In the genomic region with DNA sequence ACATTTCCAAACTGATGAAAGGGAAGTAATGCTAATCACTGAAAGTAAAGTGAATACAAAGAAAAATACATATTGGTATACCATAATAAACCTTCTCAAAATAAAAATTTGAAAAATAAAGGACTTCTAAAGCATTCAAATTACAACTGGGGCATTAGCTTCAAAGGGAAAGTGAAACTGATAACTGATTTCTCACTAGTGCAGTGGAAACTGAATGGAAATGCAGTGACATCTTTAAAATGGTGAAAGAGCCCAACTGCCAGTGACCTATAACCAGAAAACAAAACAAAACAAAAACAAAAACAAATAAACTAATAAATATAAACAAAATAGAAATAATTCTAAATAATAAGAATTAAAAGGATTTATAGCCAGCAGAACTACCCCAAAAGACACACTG, we compare ENCODE assay signal across 16 cellular contexts.
DNase-seq lines count a peak whose midpoint lies in the region; ATAC-seq, FAIRE-seq and TF ChIP-seq lines count a peak whose summit lies in the region.
"Had no signal": no experiment of that assay in that cellular context is flagged by ENCODE, and none has a peak within 500 bp of the region (broad histone marks: within the 10 kb centered on the region; RNA-seq: fewer than 3 reads in every experiment).

No MANE protein-coding gene starts in this region.

- H3K36me3 ChIP-seq in right lobe of liver: no peaks in the 10 kb centered on the region
- H3K36me3 ChIP-seq in vagina: no peaks in the 10 kb centered on the region
- no peaks in the 10 kb centered on the region for H3K36me3 ChIP-seq in CD4-positive, alpha-beta memory T cell (ENCODE audit: insufficient read depth, low read length)

- TF ChIP-seq POLR2A in H54 (IDR thresholded peaks at IDR 0.05; ENCODE audit: low read depth, low read length): no peak
- TF ChIP-seq POLR2A in right lobe of liver (IDR thresholded peaks at IDR 0.05): no peak
- TF ChIP-seq POLR2A in vagina (IDR thresholded peaks at IDR 0.05): no peak

- no peaks in the 10 kb centered on the region for H3K27me3 Mint-ChIP-seq in CD4-positive, alpha-beta memory T cell
- H3K27me3 Mint-ChIP-seq: IgD-negative memory B cell, T-helper 17 cell had no signal

- H3K27ac ChIP-seq in right lobe of liver (no peak overlapping the region), vagina (no peak overlapping the region)
- no peak overlapping the region for H3K27ac ChIP-seq in CD4-positive, alpha-beta memory T cell (ENCODE audit: low read depth, low read length)
- H3K27ac ChIP-seq: PC-9 had no signal

- CTCF ChIA-PET in CD4-positive, alpha-beta memory T cell (lab: Charles Lee; ENCODE audit: partially characterized antibody): no interaction called here

- no peak overlapping the region for H3K27ac Mint-ChIP-seq in CD4-positive, alpha-beta memory T cell
- H3K27ac Mint-ChIP-seq: IgD-negative memory B cell, T-helper 17 cell had no signal

- no peak overlapping the region for H3K4me3 Mint-ChIP-seq in CD4-positive, alpha-beta memory T cell
- H3K4me3 Mint-ChIP-seq: IgD-negative memory B cell, T-helper 17 cell had no signal

- H3K4me1 ChIP-seq in right lobe of liver (no peaks in the 10 kb centered on the region), vagina (no peaks in the 10 kb centered on the region)
- H3K4me1 ChIP-seq in CD4-positive, alpha-beta memory T cell (ENCODE audit: insufficient read depth, low read length): no peaks in the 10 kb centered on the region

- peaks cover 0 to 7% (median 2%) of the 10 kb centered on the region in 8 donors for H3K9me3 Mint-ChIP-seq in CD4-positive, alpha-beta memory T cell

- H3K4me1 Mint-ChIP-seq in CD4-positive, alpha-beta memory T cell: no peaks in the 10 kb centered on the region
- H3K4me1 Mint-ChIP-seq: T-helper 17 cell had no signal

- TF ChIP-seq CTCF in right lobe of liver (IDR thresholded peaks at IDR 0.05): no peak
- TF ChIP-seq CTCF in vagina (IDR thresholded peaks at IDR 0.05): no peak

- intact Hi-C loops in right lobe of liver (cut with DNase I): no loop called here
- intact Hi-C loops in vagina (cut with DNase I): no loop called here
- intact Hi-C loops in CD4-positive, alpha-beta memory T cell (cut with micrococcal nuclease): no loop called here

- H3K27me3 ChIP-seq in right lobe of liver (no peaks in the 10 kb centered on the region), vagina (no peaks in the 10 kb centered on the region)
- H3K27me3 ChIP-seq in CD4-positive, alpha-beta memory T cell (ENCODE audit: insufficient read depth, low read length): no peaks in the 10 kb centered on the region

- ATAC-seq in GM19023 (IDR thresholded peaks at IDR 0.05; ENCODE audit: unreplicated experiment) (peak; percentile 62), HG03342 (IDR thresholded peaks at IDR 0.05; ENCODE audit: unreplicated experiment) (peak; percentile 93), right lobe of liver (peak; percentile 67 to 84 (median 80))
- ATAC-seq: T-helper 17 cell had no signal

- DNase-seq in H54 (ENCODE audit: insufficient read length, low spot score) (peak; percentile 10), right lobe of liver (no peak), frontal cortex (ENCODE audit: low spot score in 2 of 2) (no peak), vagina (ENCODE audit: extremely low spot score in 2 of 2) (no peak)
- no peak for DNase-seq in CD4-positive, alpha-beta memory T cell
- DNase-seq: activated CD4-positive, alpha-beta T cell treated with anti-CD3 and anti-CD28 coated beads, Interleukin-2, amount 50 U/mL, for 4 hours; activated naive CD4-positive, alpha-beta T cell treated with Interleukin-2 at 50 U/mL for 16 hours; COR-L47; hypothalamus; midbrain; NCI-H2081; PC-9; T-helper 17 cell had no signal

- POLR2A ChIA-PET in CD4-positive, alpha-beta memory T cell (lab: Charles Lee; ENCODE audit: partially characterized antibody): no interaction called here

- FAIRE-seq in H54 (lab: Jason Lieb, UNC) (peak; percentile 89), frontal cortex (lab: Jason Lieb, UNC) (no peak)

- H3K36me3 Mint-ChIP-seq in CD4-positive, alpha-beta memory T cell: no peaks in the 10 kb centered on the region
- H3K36me3 Mint-ChIP-seq: IgD-negative memory B cell had no signal

- H3K9me3 ChIP-seq in right lobe of liver (no peaks in the 10 kb centered on the region), vagina (no peaks in the 10 kb centered on the region)
- H3K9me3 ChIP-seq in CD4-positive, alpha-beta memory T cell (ENCODE audit: control insufficient read depth in 1 of 2, low read length in 2 of 2): no peaks in the 10 kb centered on the region

- H3K4me3 ChIP-seq in right lobe of liver: no peak overlapping the region
- no peak overlapping the region for H3K4me3 ChIP-seq in vagina
- H3K4me3 ChIP-seq in CD4-positive, alpha-beta memory T cell (ENCODE audit: low read length in 2 of 2): no peak overlapping the region
- H3K4me3 ChIP-seq: PC-9 had no signal
